ENCODE assay signal across 6 cellular contexts in the genomic region with DNA sequence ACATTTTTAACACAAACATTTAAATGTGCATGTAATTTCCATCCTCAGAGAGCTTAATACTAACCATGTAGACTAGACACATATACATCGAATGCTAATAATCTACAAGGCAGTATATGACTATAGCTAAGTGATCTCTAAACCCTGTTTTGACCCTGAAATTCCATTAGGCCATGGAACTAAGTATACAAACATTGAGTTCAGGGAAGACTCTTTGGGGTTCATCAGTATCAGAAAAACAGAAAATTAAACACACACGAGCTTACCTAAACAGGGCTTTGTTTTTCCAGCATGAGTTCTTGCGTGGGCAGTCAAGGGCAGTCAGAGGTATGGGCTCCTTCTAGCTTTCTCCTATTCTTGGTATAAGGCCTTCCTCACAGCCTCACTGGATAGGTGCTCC.
"Had no signal": no experiment of that assay in that cellular context is flagged by ENCODE, and none has a peak within 500 bp of the region (broad histone marks: within the 10 kb centered on the region; RNA-seq: fewer than 3 reads in every experiment).

No MANE protein-coding gene starts in this region.

- H3K36me3 Mint-ChIP-seq: IgD-negative memory B cell had no signal

- H3K27ac Mint-ChIP-seq: IgD-negative memory B cell had no signal

- FAIRE-seq: HTR-8/SVneo, K562 had no signal

- DNase-seq: IMR-90, KBM-7 had no signal

- H3K4me3 Mint-ChIP-seq: IgD-negative memory B cell had no signal

- H3K4me3 ChIP-seq: K562 had no signal

- H3K27ac ChIP-seq: HL-60 had no signal

- ATAC-seq: K562 had no signal
